ENCODE assay signal across 8 cellular contexts in the genomic region with DNA sequence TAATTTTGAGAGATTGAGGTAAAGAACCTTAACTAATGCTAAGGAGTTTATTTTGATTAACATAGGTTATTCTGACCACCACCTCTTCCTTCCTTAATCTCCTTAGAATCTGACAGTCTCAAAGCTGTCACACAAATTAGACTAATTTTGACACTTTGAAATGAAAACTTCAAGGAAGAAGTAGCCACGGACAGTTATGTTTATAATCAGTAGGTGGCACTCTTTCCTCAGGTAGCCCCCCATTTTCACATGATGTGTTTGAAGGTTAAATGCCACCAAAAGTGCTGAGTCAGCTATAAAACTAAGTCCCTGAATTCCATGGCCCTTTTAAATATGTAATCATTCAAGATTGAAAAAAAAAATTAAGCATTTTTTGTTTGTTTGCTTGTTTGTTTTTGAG. TPM values are rescaled to one million over a fixed set of nuclear protein-coding genes. Genes with fewer than 3 reads are reported as not detected.
DNase-seq lines count a peak whose midpoint lies in the region; ATAC-seq and TF ChIP-seq lines count a peak whose summit lies in the region.

No MANE protein-coding gene starts in this region.

- ATAC-seq in activated CD8-positive, alpha-beta T cell treated with anti-CD3 and anti-CD28 coated beads, Interleukin-2, amount 10 ng/mL, durations not matched to agents 7 days and 5 days, result peak; percentile 57

- no peaks in the 10 kb centered on the region for H3K4me1 Mint-ChIP-seq in activated CD8-positive, alpha-beta T cell treated with anti-CD3 and anti-CD28 coated beads, Interleukin-2, amount 10 ng/mL, durations not matched to agents 7 days and 5 days (ENCODE audit: low read depth)
- no peaks in the 10 kb centered on the region for H3K4me1 Mint-ChIP-seq in nephron progenitor cell

- peak; percentile 2 for DNase-seq in NCI-H2171 treated with DMSO at 0.1 percent for 48 hours (lab: John Stamatoyannopoulos, UW)
- DNase-seq in NCI-H2171 (lab: John Stamatoyannopoulos, UW), result no peak
- DNase-seq in HT-29 (ENCODE audit: low spot score), result peak; percentile 38
- peak; percentile 34 for DNase-seq in activated CD8-positive, alpha-beta T cell treated with anti-CD3 and anti-CD28 coated beads, Interleukin-2, amount 10 ng/mL, durations not matched to agents 7 days and 5 days
- DNase-seq in nephron progenitor cell, result no peak
- no peak for DNase-seq in midbrain (lab: John Stamatoyannopoulos, UW)
- no peak for DNase-seq in activated T-cell treated with anti-CD3 and anti-CD28 coated beads, Interleukin-2, amount 50 U/mL, for 48 hours
- DNase-seq in activated CD4-positive, alpha-beta T cell treated with anti-CD3 and anti-CD28 coated beads for 48 hours, result no peak

- H3K9me3 Mint-ChIP-seq in activated CD8-positive, alpha-beta T cell treated with anti-CD3 and anti-CD28 coated beads, Interleukin-2, amount 10 ng/mL, durations not matched to agents 7 days and 5 days (ENCODE audit: insufficient read depth), result no peaks in the 10 kb centered on the region
- H3K9me3 Mint-ChIP-seq in nephron progenitor cell, result no peaks in the 10 kb centered on the region

- no peak overlapping the region for H3K4me3 Mint-ChIP-seq in activated CD8-positive, alpha-beta T cell treated with anti-CD3 and anti-CD28 coated beads, Interleukin-2, amount 10 ng/mL, durations not matched to agents 7 days and 5 days
- no peak overlapping the region for H3K4me3 Mint-ChIP-seq in nephron progenitor cell

- CTCF ChIA-PET in activated CD8-positive, alpha-beta T cell treated with anti-CD3 and anti-CD28 coated beads, Interleukin-2, amount 10 ng/mL, durations not matched to agents 7 days and 5 days (lab: Charles Lee), result interaction anchor here (0.6 to 2.1 kb wide), 14 partner anchors 9 to 677 kb away, joined by 3 to 10 read pairs (median 3); partner anchors contain the start of gene SLC30A9

- POLR2A ChIA-PET in activated CD8-positive, alpha-beta T cell treated with anti-CD3 and anti-CD28 coated beads, Interleukin-2, amount 10 ng/mL, durations not matched to agents 7 days and 5 days (lab: Charles Lee), result interaction anchor here (0.7 kb wide), 1 partner anchor 315 kb away, joined by 3 read pairs; no protein-coding TSS in a partner anchor

- H3K27ac Mint-ChIP-seq in activated CD8-positive, alpha-beta T cell treated with anti-CD3 and anti-CD28 coated beads, Interleukin-2, amount 10 ng/mL, durations not matched to agents 7 days and 5 days, result no peak overlapping the region
- no peak overlapping the region for H3K27ac Mint-ChIP-seq in nephron progenitor cell

- TF ChIP-seq CTCF in nephron progenitor cell (IDR thresholded peaks at IDR 0.05), result peak; percentile 51

- H3K27me3 Mint-ChIP-seq in activated CD8-positive, alpha-beta T cell treated with anti-CD3 and anti-CD28 coated beads, Interleukin-2, amount 10 ng/mL, durations not matched to agents 7 days and 5 days (ENCODE audit: low read depth), result no peaks in the 10 kb centered on the region
- no peaks in the 10 kb centered on the region for H3K27me3 Mint-ChIP-seq in nephron progenitor cell (ENCODE audit: low read depth, poor library complexity)

- peaks cover 21% of the 10 kb centered on the region for H3K36me3 Mint-ChIP-seq in activated CD8-positive, alpha-beta T cell treated with anti-CD3 and anti-CD28 coated beads, Interleukin-2, amount 10 ng/mL, durations not matched to agents 7 days and 5 days (ENCODE audit: low read depth)
- peaks cover 7% of the 10 kb centered on the region for H3K36me3 Mint-ChIP-seq in nephron progenitor cell (ENCODE audit: low read depth)

RNA-seq across cellular contexts. Expression of gene TMEM33, which starts 22.4 kb away (rescaled TPM):
- 100 and 119 TPM in 2 replicates for total RNA-seq in HT-29 (2014; rRNA removed; shearing (Covaris generic))
- 10 to 100 TPM; 59.9 TPM for total RNA-seq in activated CD8-positive, alpha-beta T cell treated with anti-CD3 and anti-CD28 coated beads, Interleukin-2, amount 10 ng/mL, durations not matched to agents 7 days and 5 days

RNA-seq across cellular contexts. Expression of gene DCAF4L1, which starts 23.9 kb away (rescaled TPM):
- total RNA-seq in HT-29 (2014; rRNA removed; shearing (Covaris generic)), result 0.03 and 0.13 TPM in 2 replicates
- under 1 TPM; 0.21 to 0.32 TPM for total RNA-seq in activated CD8-positive, alpha-beta T cell treated with anti-CD3 and anti-CD28 coated beads, Interleukin-2, amount 10 ng/mL, durations not matched to agents 7 days and 5 days

RNA-seq across cellular contexts. Expression of gene SLC30A9, which starts 32.7 kb away (rescaled TPM):
- 59.1 and 65.1 TPM in 2 replicates for total RNA-seq in HT-29 (2014; rRNA removed; shearing (Covaris generic))
- total RNA-seq in activated CD8-positive, alpha-beta T cell treated with anti-CD3 and anti-CD28 coated beads, Interleukin-2, amount 10 ng/mL, durations not matched to agents 7 days and 5 days, result 10 to 100 TPM; 30.9 to 32.0 TPM

Comparison
In these comparisons a context has a peak if more than half of its experiments do, and no peak if none do; other contexts are left out.
1. DNase-seq: peak in NCI-H2171 treated with DMSO at 0.1 percent for 48 hours (single experiment), HT-29 (single experiment) and activated CD8-positive, alpha-beta T cell treated with anti-CD3 and anti-CD28 coated beads, Interleukin-2, amount 10 ng/mL, durations not matched to agents 7 days and 5 days (single experiment); none in NCI-H2171 (single experiment), nephron progenitor cell (single experiment), midbrain (single experiment), activated T-cell treated with anti-CD3 and anti-CD28 coated beads, Interleukin-2, amount 50 U/mL, for 48 hours (0 of 2) and activated CD4-positive, alpha-beta T cell treated with anti-CD3 and anti-CD28 coated beads for 48 hours (single experiment).